Comparison of ENCODE assay signal across 9 cellular contexts in genomic region chr15:76973362-76973743, GRCh38. TPM values are rescaled to one million over a fixed set of nuclear protein-coding genes. Genes with fewer than 3 reads are reported as not detected.
DNase-seq lines count a peak whose midpoint lies in the region; ATAC-seq and TF ChIP-seq lines count a peak whose summit lies in the region.
"Had no signal": no experiment of that assay in that cellular context is flagged by ENCODE, and none has a peak within 500 bp of the region (broad histone marks: within the 10 kb centered on the region; RNA-seq: fewer than 3 reads in every experiment).

No MANE protein-coding gene starts in this region.

- H3K27me3 ChIP-seq in RWPE2 (ENCODE audit: insufficient read depth, poor library complexity, severe bottlenecking) (no peaks in the 10 kb centered on the region), iPS DF 6.9 (ENCODE audit: control insufficient read depth, insufficient read depth, low read length) (no peaks in the 10 kb centered on the region)
- H3K27me3 ChIP-seq: BLaER1 had no signal

- no peaks in the 10 kb centered on the region for H3K9me3 Mint-ChIP-seq in activated naive CD8-positive, alpha-beta T cell treated with anti-CD3 and anti-CD28 coated beads, Interleukin-2, amount 10 ng/mL, durations not matched to agents 7 days and 5 days

- no peak overlapping the region for H3K27ac Mint-ChIP-seq in activated naive CD8-positive, alpha-beta T cell treated with anti-CD3 and anti-CD28 coated beads, Interleukin-2, amount 10 ng/mL, durations not matched to agents 7 days and 5 days

- POLR2A ChIA-PET in activated naive CD8-positive, alpha-beta T cell treated with anti-CD3 and anti-CD28 coated beads, Interleukin-2, amount 10 ng/mL, durations not matched to agents 7 days and 5 days (lab: Charles Lee) = interaction anchor here (0.7 to 2.3 kb wide), 3 partner anchors 23 to 129 kb away, joined by 3 to 17 read pairs (median 3); partner anchors contain the start of gene PSTPIP1
- POLR2A ChIA-PET in RWPE1 (lab: Yijun Ruan, JAX; ENCODE audit: low non-redundant PET) = no interaction called here

- H3K4me3 ChIP-seq in RWPE2 (ENCODE audit: severe bottlenecking) = no peak overlapping the region
- no peak overlapping the region for H3K4me3 ChIP-seq in iPS DF 6.9 (ENCODE audit: low read length)
- H3K4me3 ChIP-seq: BLaER1 had no signal

- H3K9me3 ChIP-seq in RWPE2 (ENCODE audit: severe bottlenecking) (no peaks in the 10 kb centered on the region), iPS DF 6.9 (ENCODE audit: control insufficient read depth, insufficient read depth, low read length) (no peaks in the 10 kb centered on the region)

- no peak for ATAC-seq in RWPE2 (ENCODE audit: low read depth)
- ATAC-seq in activated naive CD8-positive, alpha-beta T cell treated with anti-CD3 and anti-CD28 coated beads, Interleukin-2, amount 10 ng/mL, durations not matched to agents 7 days and 5 days (ENCODE audit: low read depth) = peak; percentile 58

- CTCF ChIA-PET in RWPE1 (lab: Yijun Ruan, JAX) = interaction anchor here (0.7 kb wide), 1 partner anchor 12 kb away, joined by 3 read pairs; no protein-coding TSS in a partner anchor

- peaks cover 27% of the 10 kb centered on the region for H3K4me1 Mint-ChIP-seq in activated naive CD8-positive, alpha-beta T cell treated with anti-CD3 and anti-CD28 coated beads, Interleukin-2, amount 10 ng/mL, durations not matched to agents 7 days and 5 days

- no peaks in the 10 kb centered on the region for H3K36me3 ChIP-seq in RWPE2 (ENCODE audit: low read depth)
- no peaks in the 10 kb centered on the region for H3K36me3 ChIP-seq in iPS DF 6.9 (ENCODE audit: control insufficient read depth, insufficient read depth, low read length)
- H3K36me3 ChIP-seq: BLaER1 had no signal

- DNase-seq in DMS53 (lab: John Stamatoyannopoulos, UW) (peak; percentile 21), DMS53 treated with DMSO at 0.1 percent for 48 hours (lab: John Stamatoyannopoulos, UW; ENCODE audit: unreplicated experiment) (no peak), RWPE2 (ENCODE audit: low spot score) (no peak), iPS DF 6.9 (ENCODE audit: low read depth, low spot score) (peak; percentile 70), kidney tubule cell (ENCODE audit: low spot score) (no peak), RWPE1 (ENCODE audit: low spot score) (no peak)
- peak; percentile 67 for DNase-seq in activated naive CD8-positive, alpha-beta T cell treated with anti-CD3 and anti-CD28 coated beads, Interleukin-2, amount 10 ng/mL, durations not matched to agents 7 days and 5 days
- peak; percentile 54 for DNase-seq in stimulated activated CD8-positive, alpha-beta memory T cell treated with anti-CD3 and anti-CD28 coated beads, Interleukin-12 subunit alpha, Interleukin-12 subunit beta, amount 100 ng/mL, for 1 hour (ENCODE audit: low read depth)

- peak; percentile 23 for TF ChIP-seq CTCF in RWPE2 (IDR thresholded peaks at IDR 0.05; ENCODE audit: poor library complexity, severe bottlenecking)
- TF ChIP-seq CTCF in RWPE1 (conservative IDR thresholded peaks at IDR 0.05; ENCODE audit: low read depth) = no peak

- H3K27me3 Mint-ChIP-seq in activated naive CD8-positive, alpha-beta T cell treated with anti-CD3 and anti-CD28 coated beads, Interleukin-2, amount 10 ng/mL, durations not matched to agents 7 days and 5 days = peaks cover 6% of the 10 kb centered on the region

- no CpG with 5 or more reads among the region's 4 CpGs for WGBS in iPS DF 6.9 (ENCODE audit: insufficient coverage, insufficient read length)

- peaks cover 2% of the 10 kb centered on the region for H3K36me3 Mint-ChIP-seq in activated naive CD8-positive, alpha-beta T cell treated with anti-CD3 and anti-CD28 coated beads, Interleukin-2, amount 10 ng/mL, durations not matched to agents 7 days and 5 days

- H3K27ac ChIP-seq in RWPE2 (ENCODE audit: poor library complexity, severe bottlenecking) = no peak overlapping the region
- no peak overlapping the region for H3K27ac ChIP-seq in iPS DF 6.9 (ENCODE audit: low read length)
- no peak overlapping the region for H3K27ac ChIP-seq in RWPE1
- H3K27ac ChIP-seq: BLaER1 had no signal

- no peak overlapping the region for H3K4me3 Mint-ChIP-seq in activated naive CD8-positive, alpha-beta T cell treated with anti-CD3 and anti-CD28 coated beads, Interleukin-2, amount 10 ng/mL, durations not matched to agents 7 days and 5 days

- H3K4me1 ChIP-seq in RWPE2 (ENCODE audit: insufficient read depth, poor library complexity, severe bottlenecking) (no peaks in the 10 kb centered on the region), iPS DF 6.9 (ENCODE audit: control insufficient read depth, insufficient read depth, low read length) (no peaks in the 10 kb centered on the region)
- H3K4me1 ChIP-seq: BLaER1 had no signal

RNA-seq across cellular contexts. Expression of gene PSTPIP1, which starts 21.6 kb away (rescaled TPM):
- total RNA-seq in activated naive CD8-positive, alpha-beta T cell treated with anti-CD3 and anti-CD28 coated beads, Interleukin-2, amount 10 ng/mL, durations not matched to agents 7 days and 5 days = 100 to 1,000 TPM; 238 to 241 TPM

RNA-seq across cellular contexts. Expression of gene RCN2, which starts 41.8 kb away (rescaled TPM):
- total RNA-seq in activated naive CD8-positive, alpha-beta T cell treated with anti-CD3 and anti-CD28 coated beads, Interleukin-2, amount 10 ng/mL, durations not matched to agents 7 days and 5 days = 10 to 100 TPM; 29.6 TPM

Comparison
In these comparisons a context has a peak if more than half of its experiments do, and no peak if none do; other contexts are left out.
1. DNase-seq: peak in DMS53 (single experiment), activated naive CD8-positive, alpha-beta T cell treated with anti-CD3 and anti-CD28 coated beads, Interleukin-2, amount 10 ng/mL, durations not matched to agents 7 days and 5 days (single experiment), iPS DF 6.9 (single experiment) and stimulated activated CD8-positive, alpha-beta memory T cell treated with anti-CD3 and anti-CD28 coated beads, Interleukin-12 subunit alpha, Interleukin-12 subunit beta, amount 100 ng/mL, for 1 hour (single experiment); none in DMS53 treated with DMSO at 0.1 percent for 48 hours (single experiment), RWPE2 (single experiment), kidney tubule cell (single experiment) and RWPE1 (single experiment).